Comparison of ENCODE assay signal across 16 cellular contexts in genomic region chr9:108859459-108860114, GRCh38. TPM values are rescaled to one million over a fixed set of nuclear protein-coding genes. Genes with fewer than 3 reads are reported as not detected.
DNase-seq lines count a peak whose midpoint lies in the region; ATAC-seq, FAIRE-seq and TF ChIP-seq lines count a peak whose summit lies in the region.
"Had no signal": no experiment of that assay in that cellular context is flagged by ENCODE, and none has a peak within 500 bp of the region (broad histone marks: within the 10 kb centered on the region; RNA-seq: fewer than 3 reads in every experiment).

No MANE protein-coding gene starts in this region.

- intact Hi-C loops in HepG2 (cut with micrococcal nuclease; ENCODE audit: unreplicated experiment), result loop anchor here (10.0 kb wide), 1 partner anchor 85 kb away; no protein-coding TSS in a partner anchor

- TF ChIP-seq POLR2A in HepG2 (IDR thresholded peaks at IDR 0.05; ENCODE audit: insufficient read depth in 1 of 2, low read depth in 2 of 2, low read length in 2 of 2), result no peak

- peak; percentile 79 for ATAC-seq in GM18868 (IDR thresholded peaks at IDR 0.05; ENCODE audit: unreplicated experiment)
- ATAC-seq in GM21423 (IDR thresholded peaks at IDR 0.05; ENCODE audit: unreplicated experiment), result peak; percentile 38
- ATAC-seq in HepG2, result no peak
- ATAC-seq: T-helper 17 cell had no signal

- H3K9me3 ChIP-seq in HepG2 (ENCODE audit: low read length), result no peaks in the 10 kb centered on the region

- no peaks in the 10 kb centered on the region for H3K79me2 ChIP-seq in HepG2 (ENCODE audit: insufficient read depth, low read length)

- POLR2A ChIA-PET in HepG2 (lab: Yijun Ruan, JAX), result interaction anchor here (0.6 kb wide), 1 partner anchor 1335 kb away, joined by 3 read pairs; no protein-coding TSS in a partner anchor

- FAIRE-seq in HepG2 (lab: Jason Lieb, UNC), result no peak
- FAIRE-seq: H54 had no signal

- H2AFZ ChIP-seq in HepG2 (ENCODE audit: low read length), result no peak overlapping the region

- no peaks in the 10 kb centered on the region for H3K36me3 ChIP-seq in HepG2 (replicated peaks in 1 of 2; ENCODE audit: control insufficient read depth in 1 of 2, insufficient read depth in 2 of 2, low read length in 2 of 2)

- H3K9ac ChIP-seq in HepG2 (ENCODE audit: insufficient read depth, low read depth, low read length), result no peak overlapping the region

- no peak overlapping the region for H3K4me2 ChIP-seq in HepG2 (ENCODE audit: low read depth, low read length)

- peaks cover 20% of the 10 kb centered on the region for H3K4me1 ChIP-seq in HepG2 (ENCODE audit: insufficient read depth, low read length)

- no peak overlapping the region for H3K27ac ChIP-seq in HepG2 (ENCODE audit: extremely low read length, insufficient read depth, low read length)

- no peaks in the 10 kb centered on the region for H3K27me3 ChIP-seq in HepG2 (ENCODE audit: control insufficient read depth in 1 of 2, insufficient read depth in 2 of 2, low read length in 2 of 2)

- H3K4me3 ChIP-seq in HepG2 (replicated peaks in 1 of 3; ENCODE audit: insufficient read depth in 1 of 3, low read depth in 2 of 3, low read length in 3 of 3), result no peak overlapping the region

- no peaks in the 10 kb centered on the region for H4K20me1 ChIP-seq in HepG2 (ENCODE audit: insufficient read depth, low read length)

- no TSS peak for BruUV-seq in HepG2 (replicated peaks; lab: Mats Ljungman, UMichigan)

- no peak for TF ChIP-seq RAD21 in HepG2 (CRISPR knock-in tag; IDR thresholded peaks at IDR 0.05)

- CTCF ChIA-PET in HepG2 (lab: Yijun Ruan, JAX; ENCODE audit: low intra/inter-chr PET ratio, low total read pairs), result no interaction called here

- in situ Hi-C loops in HepG2 (cut with HindIII; ENCODE audit: extremely low pct_ligation_motif_present, low pct_unique_long_range_greater_than_20kb), result no loop called here

- DNase-seq in LHCN-M2 (ENCODE audit: low read depth) (peak; percentile 61), kidney tubule cell (ENCODE audit: low spot score) (peak; percentile 57), NOMO-1 treated with dmso at 0.1 percent for 144 hours (lab: John Stamatoyannopoulos, UW; ENCODE audit: unreplicated experiment) (no peak), HepG2 (ENCODE audit: low spot score) (no peak), NCI-H2227 treated with DMSO at 0.1 percent for 48 hours (lab: John Stamatoyannopoulos, UW) (no peak)
- DNase-seq: activated CD4-positive, alpha-beta memory T cell treated with anti-CD3 and anti-CD28 coated beads for 36 hours; CD4-positive, alpha-beta memory T cell; dermis blood vessel endothelial cell; glutamatergic neuron; nucleus accumbens; stimulated activated CD8-positive, alpha-beta memory T cell treated with anti-CD3 and anti-CD28 coated beads, Interleukin-4, amount 100 ng/mL, for 48 hours; T-helper 17 cell had no signal

- WGBS in HepG2 (ENCODE audit: low lambda C conversion rate), result 97% methylated on average over 3 of the region's 3 CpGs

- TF ChIP-seq EP300 in HepG2 (IDR thresholded peaks at IDR 0.05; ENCODE audit: low read depth in 2 of 2, low read length in 2 of 2), result no peak
- TF ChIP-seq EP300 in HepG2 (CRISPR knock-in tag; IDR thresholded peaks at IDR 0.05; ENCODE audit: borderline replicate concordance), result no peak

- TF ChIP-seq CTCF in HepG2 (CRISPR knock-in tag; IDR thresholded peaks at IDR 0.05), result no peak

TF ChIP-seq in HepG2, 621 proteins besides CTCF, POLR2A, EP300 and RAD21 (continues in another document):
- no peak for TF ChIP-seq SP2 (CRISPR knock-in tag; IDR thresholded peaks at IDR 0.05)
- TF ChIP-seq NAIF1 (CRISPR knock-in tag; IDR thresholded peaks at IDR 0.05; ENCODE audit: borderline replicate concordance), result no peak
- TF ChIP-seq ZSCAN25 (CRISPR knock-in tag; IDR thresholded peaks at IDR 0.05), result no peak
- TF ChIP-seq DPF2 (CRISPR knock-in tag; IDR thresholded peaks at IDR 0.05; ENCODE audit: borderline replicate concordance, low read depth), result no peak
- no peak for TF ChIP-seq ZNF337 (CRISPR knock-in tag; IDR thresholded peaks at IDR 0.05; ENCODE audit: borderline replicate concordance, low read depth)
- no peak for TF ChIP-seq ZNF782 (CRISPR knock-in tag; IDR thresholded peaks at IDR 0.05; ENCODE audit: borderline replicate concordance)
- TF ChIP-seq ZNF775 (CRISPR knock-in tag; IDR thresholded peaks at IDR 0.05; ENCODE audit: borderline replicate concordance), result no peak
- TF ChIP-seq ZNF20 (CRISPR knock-in tag; IDR thresholded peaks at IDR 0.05), result no peak
- TF ChIP-seq NFE2L1 (CRISPR knock-in tag; IDR thresholded peaks at IDR 0.05; ENCODE audit: borderline replicate concordance), result no peak
- TF ChIP-seq BCLAF1 (IDR thresholded peaks at IDR 0.05), result no peak
- no peak for TF ChIP-seq ZNF619 (CRISPR knock-in tag; IDR thresholded peaks at IDR 0.05)

RNA-seq across cellular contexts. Expression of gene ACTL7A, which starts 2.5 kb away (rescaled TPM):
- total RNA-seq in LHCN-M2 (2014; rRNA removed) (not detected in 2 replicates), HepG2 (2016; rRNA removed; fragmentation: Illumina TruSeq; extraction: Trizol) (not detected in 2 replicates)
- polyA plus RNA-seq in LHCN-M2 (2012), result not detected
- total RNA-seq in HepG2 (2016; cell fraction: cytosol; rRNA removed; fragmentation: Illumina TruSeq; extraction: Trizol; ENCODE audit: low read depth), result not detected in 2 replicates
- not detected in 2 replicates for total RNA-seq in HepG2 (2016; cell fraction: insoluble cytoplasmic fraction; rRNA removed; fragmentation: Illumina TruSeq; extraction: Trizol)
- total RNA-seq in HepG2 (2016; cell fraction: membrane; rRNA removed; fragmentation: Illumina TruSeq; extraction: Trizol), result not detected in 2 replicates
- total RNA-seq in HepG2 (2016; cell fraction: nucleus; rRNA removed; fragmentation: Illumina TruSeq; extraction: Trizol), result not detected in 2 replicates
- polyA plus RNA-seq in HepG2 (2011; rRNA removed), result not detected in 2 replicates
- not detected in 2 replicates for polyA plus RNA-seq in HepG2 (2011; cell fraction: cytosol; rRNA removed)
- polyA plus RNA-seq in HepG2 (2011; cell fraction: nucleus; rRNA removed), result not detected in 2 replicates
- not detected in 2 replicates for polyA plus RNA-seq in HepG2 (2012)
- polyA plus RNA-seq in HepG2 (2016; cell fraction: cytosol; fragmentation: Illumina TruSeq; extraction: Trizol; ENCODE audit: low read depth), result not detected in 2 replicates
- polyA plus RNA-seq in HepG2 (2016; cell fraction: insoluble cytoplasmic fraction; fragmentation: Illumina TruSeq; extraction: Trizol; ENCODE audit: low read depth), result not detected in 2 replicates
- polyA plus RNA-seq in HepG2 (2016; cell fraction: membrane; fragmentation: Illumina TruSeq; extraction: Trizol; ENCODE audit: low read depth), result not detected in 2 replicates
- polyA plus RNA-seq in HepG2 (2016; cell fraction: nucleus; fragmentation: Illumina TruSeq; extraction: Trizol; ENCODE audit: insufficient read depth, low read depth), result not detected in 2 replicates
- not detected in 2 replicates for polyA minus RNA-seq in HepG2 (2011; rRNA and poly(A)+ RNA removed; ENCODE audit: low replicate concordance)
- polyA minus RNA-seq in HepG2 (2011; cell fraction: cytosol; rRNA and poly(A)+ RNA removed), result not detected in 2 replicates
- not detected in 2 replicates for polyA minus RNA-seq in HepG2 (2011; cell fraction: nucleus; rRNA and poly(A)+ RNA removed)
- total RNA-seq: activated CD4-positive, alpha-beta memory T cell treated with anti-CD3 and anti-CD28 coated beads for 36 hours; CD4-positive, alpha-beta memory T cell; dermis blood vessel endothelial cell; lower leg skin; T-helper 17 cell had no signal
- polyA plus RNA-seq: CD4-positive, alpha-beta memory T cell had no signal

RNA-seq across cellular contexts. Expression of gene ACTL7B, which starts 3.8 kb away (rescaled TPM):
- not detected in 2 replicates for total RNA-seq in LHCN-M2 (2014; rRNA removed)
- polyA plus RNA-seq in LHCN-M2 (2012), result not detected
- total RNA-seq in HepG2 (2016; rRNA removed; fragmentation: Illumina TruSeq; extraction: Trizol), result 0.07 TPM in 1 of 2 replicates, not detected in the other
- total RNA-seq in HepG2 (2016; cell fraction: cytosol; rRNA removed; fragmentation: Illumina TruSeq; extraction: Trizol; ENCODE audit: low read depth), result not detected in 2 replicates
- 0.13 TPM in 1 of 2 replicates, not detected in the other for total RNA-seq in HepG2 (2016; cell fraction: insoluble cytoplasmic fraction; rRNA removed; fragmentation: Illumina TruSeq; extraction: Trizol)
- total RNA-seq in HepG2 (2016; cell fraction: membrane; rRNA removed; fragmentation: Illumina TruSeq; extraction: Trizol), result not detected in 2 replicates
- total RNA-seq in HepG2 (2016; cell fraction: nucleus; rRNA removed; fragmentation: Illumina TruSeq; extraction: Trizol), result 0.50 and 0.60 TPM in 2 replicates
- polyA plus RNA-seq in HepG2 (2011; rRNA removed), result 0.07 and 0.11 TPM in 2 replicates
- polyA plus RNA-seq in HepG2 (2011; cell fraction: cytosol; rRNA removed), result 0.04 TPM in 1 of 2 replicates, not detected in the other
- 0.90 and 1.2 TPM in 2 replicates for polyA plus RNA-seq in HepG2 (2011; cell fraction: nucleus; rRNA removed)
- 0.07 TPM in 1 of 2 replicates, not detected in the other for polyA plus RNA-seq in HepG2 (2012)
- not detected in 2 replicates for polyA plus RNA-seq in HepG2 (2016; cell fraction: cytosol; fragmentation: Illumina TruSeq; extraction: Trizol; ENCODE audit: low read depth)
- not detected in 2 replicates for polyA plus RNA-seq in HepG2 (2016; cell fraction: insoluble cytoplasmic fraction; fragmentation: Illumina TruSeq; extraction: Trizol; ENCODE audit: low read depth)
- polyA plus RNA-seq in HepG2 (2016; cell fraction: membrane; fragmentation: Illumina TruSeq; extraction: Trizol; ENCODE audit: low read depth), result not detected in 2 replicates
- 0.81 and 0.96 TPM in 2 replicates for polyA plus RNA-seq in HepG2 (2016; cell fraction: nucleus; fragmentation: Illumina TruSeq; extraction: Trizol; ENCODE audit: insufficient read depth, low read depth)
- polyA minus RNA-seq in HepG2 (2011; rRNA and poly(A)+ RNA removed; ENCODE audit: low replicate concordance), result 0.09 and 0.16 TPM in 2 replicates
- not detected in 2 replicates for polyA minus RNA-seq in HepG2 (2011; cell fraction: cytosol; rRNA and poly(A)+ RNA removed)
- 1.4 and 2.0 TPM in 2 replicates for polyA minus RNA-seq in HepG2 (2011; cell fraction: nucleus; rRNA and poly(A)+ RNA removed)
- total RNA-seq: activated CD4-positive, alpha-beta memory T cell treated with anti-CD3 and anti-CD28 coated beads for 36 hours; dermis blood vessel endothelial cell; lower leg skin had no signal
- polyA plus RNA-seq: CD4-positive, alpha-beta memory T cell had no signal

Comparison
In these comparisons a context has a peak if more than half of its experiments do, and no peak if none do; other contexts are left out.
1. DNase-seq: peak in LHCN-M2 (single experiment) and kidney tubule cell (single experiment); none in NOMO-1 treated with dmso at 0.1 percent for 144 hours (single experiment), HepG2 (single experiment) and NCI-H2227 treated with DMSO at 0.1 percent for 48 hours (single experiment).